Comparison of ENCODE assay signal across 31 cellular contexts in the genomic region with DNA sequence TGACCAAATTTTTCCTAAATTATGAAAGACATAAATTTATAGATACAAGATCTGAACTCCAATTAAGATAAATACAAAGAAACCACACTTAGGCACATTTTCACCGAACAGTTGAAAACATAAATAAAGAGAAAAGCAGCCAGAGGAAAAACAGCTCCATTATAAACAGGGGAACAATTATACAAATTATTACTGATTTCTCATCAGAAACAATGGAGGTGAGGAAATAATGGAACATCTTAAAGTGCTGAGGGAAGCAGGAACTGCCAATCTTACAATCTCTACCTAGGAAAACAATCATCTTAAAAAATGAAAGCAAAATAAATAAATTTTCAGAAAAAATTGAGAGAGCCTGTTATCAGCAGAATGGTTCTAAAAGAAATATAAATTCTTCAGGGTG.
"Had no signal": no experiment of that assay in that cellular context is flagged by ENCODE, and none has a peak within 500 bp of the region (broad histone marks: within the 10 kb centered on the region; RNA-seq: fewer than 3 reads in every experiment).

No MANE protein-coding gene starts in this region.

- H3K27ac Mint-ChIP-seq: naive thymus-derived CD8-positive, alpha-beta T cell; natural killer cell treated with Interleukin-12 subunit alpha and Interleukin-12 subunit beta and Interleukin-15 and Interleukin-18, amount 100 ng/mL, for 72 hours; nephron progenitor cell; stimulated activated memory B cell treated with anti-CD40 and anti-IgM and Interleukin-4, amounts not matched to agents 10 μg/mL and 1 μg/mL and 100 μg/mL, for 72 hours; stimulated activated naive CD8-positive, alpha-beta T cell treated with anti-CD3 and anti-CD28 coated beads, Interleukin-15, amount 100 ng/mL, for 72 hours; type B pancreatic cell had no signal

- H3K36me3 Mint-ChIP-seq: stimulated activated memory B cell treated with anti-CD40 and anti-IgM and Interleukin-4, amounts not matched to agents 10 μg/mL and 1 μg/mL and 100 μg/mL, for 72 hours; type B pancreatic cell had no signal

- H3K4me3 ChIP-seq: pancreas, prostate gland, skin epidermis, smooth muscle cell, spleen, suprapubic skin, testis, tibial artery, transverse colon, upper lobe of right lung, uterus had no signal

- H3K9me3 ChIP-seq: neutrophil, pancreas, prostate gland, spleen, suprapubic skin, testis, tibial artery, transverse colon, upper lobe of right lung, uterus had no signal

- H3K4me3 Mint-ChIP-seq: naive thymus-derived CD8-positive, alpha-beta T cell; natural killer cell treated with Interleukin-12 subunit alpha and Interleukin-12 subunit beta and Interleukin-15 and Interleukin-18, amount 100 ng/mL, for 72 hours; nephron progenitor cell; neural crest cell; stimulated activated memory B cell treated with anti-CD40 and anti-IgM and Interleukin-4, amounts not matched to agents 10 μg/mL and 1 μg/mL and 100 μg/mL, for 72 hours; stimulated activated naive CD8-positive, alpha-beta T cell treated with anti-CD3 and anti-CD28 coated beads, Interleukin-15, amount 100 ng/mL, for 72 hours; type B pancreatic cell had no signal

- ATAC-seq: naive thymus-derived CD8-positive, alpha-beta T cell; natural killer cell treated with Interleukin-12 subunit alpha and Interleukin-12 subunit beta and Interleukin-15 and Interleukin-18, amount 100 ng/mL, for 72 hours; pancreas; right cardiac atrium; sciatic nerve; stimulated activated memory B cell treated with anti-CD40 and anti-IgM and Interleukin-4, amounts not matched to agents 10 μg/mL and 1 μg/mL and 100 μg/mL, for 72 hours; stimulated activated naive CD8-positive, alpha-beta T cell treated with anti-CD3 and anti-CD28 coated beads, Interleukin-15, amount 100 ng/mL, for 72 hours; stimulated activated naive CD8-positive, alpha-beta T cell treated with anti-CD3 and anti-CD28 coated beads, Interleukin-15, Interleukin-2, amounts not matched to agents 100 U/mL and 50 U/mL, for 24 hours; upper lobe of right lung had no signal

- H3K9me3 Mint-ChIP-seq: natural killer cell treated with Interleukin-12 subunit alpha and Interleukin-12 subunit beta and Interleukin-15 and Interleukin-18, amount 100 ng/mL, for 72 hours; stimulated activated memory B cell treated with anti-CD40 and anti-IgM and Interleukin-4, amounts not matched to agents 10 μg/mL and 1 μg/mL and 100 μg/mL, for 72 hours had no signal

- H3K27ac ChIP-seq: neutrophil, pancreas, prostate gland, skin epidermis, spleen, suprapubic skin, testis, tibial artery, transverse colon, upper lobe of right lung, uterus had no signal

- H3K27me3 Mint-ChIP-seq: naive thymus-derived CD8-positive, alpha-beta T cell; stimulated activated memory B cell treated with anti-CD40 and anti-IgM and Interleukin-4, amounts not matched to agents 10 μg/mL and 1 μg/mL and 100 μg/mL, for 72 hours; stimulated activated naive CD8-positive, alpha-beta T cell treated with anti-CD3 and anti-CD28 coated beads, Interleukin-15, amount 100 ng/mL, for 72 hours; type B pancreatic cell had no signal

- H3K4me1 ChIP-seq: pancreas, prostate gland, spleen, suprapubic skin, testis, tibial artery, transverse colon, upper lobe of right lung, uterus had no signal

- H3K4me1 Mint-ChIP-seq: naive thymus-derived CD8-positive, alpha-beta T cell; stimulated activated naive CD8-positive, alpha-beta T cell treated with anti-CD3 and anti-CD28 coated beads, Interleukin-15, amount 100 ng/mL, for 72 hours had no signal

- DNase-seq: naive thymus-derived CD8-positive, alpha-beta T cell; nephron progenitor cell; nucleus accumbens; pancreas; retina; right cardiac atrium; spleen; stimulated activated CD4-positive, alpha-beta T cell treated with anti-CD3 and anti-CD28 coated beads, Interleukin-12 subunit alpha, Interleukin-12 subunit beta, amount 100 ng/mL, for 4 hours; stimulated activated CD4-positive, alpha-beta T cell treated with anti-CD3 and anti-CD28 coated beads, Interleukin-1b, Interleukin-23, amount 100 ng/mL, for 48 hours; stimulated activated CD4-positive, alpha-beta T cell treated with anti-CD3 and anti-CD28 coated beads, Interleukin-4, amount 100 ng/mL, for 1 hour; stimulated activated CD4-positive, alpha-beta T cell treated with anti-CD3 and anti-CD28 coated beads, Interleukin-4, amount 100 ng/mL, for 4 hours; stimulated activated CD8-positive, alpha-beta memory T cell treated with anti-CD3 and anti-CD28 coated beads, Interleukin-4, amount 100 ng/mL, for 48 hours; stimulated activated naive CD4-positive, alpha-beta T cell; stimulated activated naive CD8-positive, alpha-beta T cell treated with anti-CD3 and anti-CD28 coated beads, Interleukin-15, amount 100 ng/mL, for 72 hours; stimulated activated naive CD8-positive, alpha-beta T cell treated with anti-CD3 and anti-CD28 coated beads, Interleukin-15, Interleukin-2, amounts not matched to agents 100 U/mL and 50 U/mL, for 24 hours; substantia nigra; testis; tibial artery; transverse colon; upper lobe of right lung; uterus had no signal

- FAIRE-seq: pancreas had no signal

- H3K4me2 ChIP-seq: smooth muscle cell had no signal
